Comparison of ENCODE assay signal across 8 cellular contexts in genomic region chr7:44240983-44241510, GRCh38. TPM values are rescaled to one million over a fixed set of nuclear protein-coding genes. Genes with fewer than 3 reads are reported as not detected.
DNase-seq lines count a peak whose midpoint lies in the region; ATAC-seq, FAIRE-seq and TF ChIP-seq lines count a peak whose summit lies in the region.

No MANE protein-coding gene starts in this region.

- FAIRE-seq in GM18507 (lab: Jason Lieb, UNC): peak; percentile 74

- H3K9ac ChIP-seq in duodenal mucosa (ENCODE audit: low read depth in 1 of 2, low read length in 2 of 2): no peak overlapping the region

- no peaks in the 10 kb centered on the region for H3K9me3 ChIP-seq in duodenal mucosa (ENCODE audit: control insufficient read depth in 1 of 2, low read length in 2 of 2)
- no peaks in the 10 kb centered on the region for H3K9me3 ChIP-seq in lung (ENCODE audit: control insufficient read depth in 2 of 2, insufficient read depth in 1 of 2, low read length in 1 of 2)

- H3K36me3 ChIP-seq in duodenal mucosa (ENCODE audit: control insufficient read depth in 1 of 2, insufficient read depth in 2 of 2, low read length in 2 of 2) (no peaks in the 10 kb centered on the region), lung (ENCODE audit: control insufficient read depth in 2 of 2, insufficient read depth in 2 of 2, low read length in 2 of 2) (no peaks in the 10 kb centered on the region)

- H3K4me1 ChIP-seq in duodenal mucosa (ENCODE audit: control insufficient read depth in 1 of 2, insufficient read depth in 2 of 2, low read length in 2 of 2): no peaks in the 10 kb centered on the region
- no peaks in the 10 kb centered on the region for H3K4me1 ChIP-seq in lung (ENCODE audit: control insufficient read depth in 2 of 2, insufficient read depth in 2 of 2, low read length in 2 of 2)

- H3K4me3 ChIP-seq in duodenal mucosa (ENCODE audit: low read depth in 1 of 2, low read length in 2 of 2) (peak overlapping the region; percentile 54 to 61), lung (no peak overlapping the region)

- WGBS in lung, 2 donors: 24 to 29% methylated on average over 10 of the region's 10 CpGs

- peak; percentile 24 for TF ChIP-seq CTCF in lung (IDR thresholded peaks at IDR 0.05; ENCODE audit: control extremely low read depth, extremely low read depth)

- H3K27me3 ChIP-seq in duodenal mucosa (ENCODE audit: control insufficient read depth in 1 of 2, insufficient read depth in 2 of 2, low read length in 2 of 2): peaks cover 0 to 3% of the 10 kb centered on the region in 2 donors
- no peaks in the 10 kb centered on the region for H3K27me3 ChIP-seq in lung (ENCODE audit: control insufficient read depth, insufficient read depth)

- H3K27ac ChIP-seq in duodenal mucosa (ENCODE audit: low read depth, low read length): no peak overlapping the region
- no peak overlapping the region for H3K27ac ChIP-seq in lung (ENCODE audit: low read depth in 1 of 2, low read length in 1 of 2)

- ATAC-seq in HG03460 (IDR thresholded peaks at IDR 0.05; ENCODE audit: unreplicated experiment) (peak; percentile 74), lung (ENCODE audit: insufficient read depth, low FRiP score) (peak; percentile 79)

- peak; percentile 80 for DNase-seq in A172 (ENCODE audit: low spot score)
- DNase-seq in GM18507 (ENCODE audit: extremely low spot score, insufficient read length, low read depth): peak; percentile 81
- DNase-seq in NCI-H748 treated with DMSO at 0.1 percent for 48 hours (lab: John Stamatoyannopoulos, UW): peak; percentile 54
- peak; percentile 63 to 73 for DNase-seq in activated CD4-positive, alpha-beta T cell treated with anti-CD3 and anti-CD28 coated beads, Interleukin-2, amount 50 U/mL, for 48 hours
- DNase-seq in lung (ENCODE audit: low spot score): peak; percentile 72
- DNase-seq in stimulated activated CD8-positive, alpha-beta memory T cell treated with anti-CD3 and anti-CD28 coated beads, Interleukin-12 subunit alpha, Interleukin-12 subunit beta, amount 100 ng/mL, for 4 hours (ENCODE audit: low read depth): peak; percentile 36

RNA-seq across cellular contexts. Expression of gene YKT6, which starts 40.3 kb away (rescaled TPM):
- total RNA-seq in A172 (2014; rRNA removed; shearing (Covaris generic)): 133 and 137 TPM in 2 replicates
- total RNA-seq in lung: 10 to 100 TPM; 28.4 to 74.0 TPM
- polyA plus RNA-seq in lung: 10 to 100 TPM; 37.9 to 82.1 TPM

RNA-seq across cellular contexts. Expression of gene GCK, which starts 51.8 kb away (rescaled TPM):
- total RNA-seq in A172 (2014; rRNA removed; shearing (Covaris generic)): not detected in 2 replicates
- 1 to 10 TPM in 1 of 2 donors, under 1 TPM in 1; 0.40 to 1.1 TPM for total RNA-seq in lung
- under 1 TPM; 0.25 to 0.45 TPM for polyA plus RNA-seq in lung
